In genomic region chr20:24166412-24166811, GRCh38 we compare ENCODE assay signal across 17 cellular contexts.
DNase-seq lines count a peak whose midpoint lies in the region; ATAC-seq and TF ChIP-seq lines count a peak whose summit lies in the region.
"Had no signal": no experiment of that assay in that cellular context is flagged by ENCODE, and none has a peak within 500 bp of the region (broad histone marks: within the 10 kb centered on the region; RNA-seq: fewer than 3 reads in every experiment).

No MANE protein-coding gene starts in this region.

- POLR2A ChIA-PET in HEK293 (lab: Yijun Ruan, JAX), result no interaction called here

- ATAC-seq in GM21737 (IDR thresholded peaks at IDR 0.05; ENCODE audit: unreplicated experiment) (no peak), heart left ventricle (no peak)

- no peaks in the 10 kb centered on the region for H3K4me1 Mint-ChIP-seq in T-helper 1 cell treated with Interleukin-12 subunit alpha and Interleukin-12 subunit beta and Interleukin-4 antibody, amounts not matched to agents 30 μg/mL and 1 μg/mL, for 36 hours (ENCODE audit: low read depth)
- peaks cover 30% of the 10 kb centered on the region for H3K4me1 Mint-ChIP-seq in endodermal cell
- H3K4me1 Mint-ChIP-seq: B cell; CD8-positive, alpha-beta memory T cell had no signal

- CTCF ChIA-PET in HEK293 (lab: Yijun Ruan, JAX), result interaction anchor here (0.8 kb wide), 1 partner anchor 16 kb away, joined by 4 read pairs; no protein-coding TSS in a partner anchor

- H3K27me3 Mint-ChIP-seq in T-helper 1 cell treated with Interleukin-12 subunit alpha and Interleukin-12 subunit beta and Interleukin-4 antibody, amounts not matched to agents 30 μg/mL and 1 μg/mL, for 36 hours (ENCODE audit: low read depth), result peaks cover 5% of the 10 kb centered on the region
- peaks cover 6% of the 10 kb centered on the region for H3K27me3 Mint-ChIP-seq in endodermal cell (ENCODE audit: insufficient read depth)
- H3K27me3 Mint-ChIP-seq: CD8-positive, alpha-beta memory T cell; IgD-negative memory B cell had no signal

- intact Hi-C loops in heart left ventricle (cut with DNase I), result loop anchor here in 2 of 10 donors (10.0 kb wide), 2 partner anchors 618 to 898 kb away; no protein-coding TSS in a partner anchor

- H3K9me3 Mint-ChIP-seq in T-helper 1 cell treated with Interleukin-12 subunit alpha and Interleukin-12 subunit beta and Interleukin-4 antibody, amounts not matched to agents 30 μg/mL and 1 μg/mL, for 36 hours, result no peaks in the 10 kb centered on the region
- peaks cover 2% of the 10 kb centered on the region for H3K9me3 Mint-ChIP-seq in endodermal cell

- H3K36me3 Mint-ChIP-seq in T-helper 1 cell treated with Interleukin-12 subunit alpha and Interleukin-12 subunit beta and Interleukin-4 antibody, amounts not matched to agents 30 μg/mL and 1 μg/mL, for 36 hours (ENCODE audit: low read depth), result no peaks in the 10 kb centered on the region
- H3K36me3 Mint-ChIP-seq in endodermal cell (ENCODE audit: low read depth), result no peaks in the 10 kb centered on the region
- H3K36me3 Mint-ChIP-seq: IgD-negative memory B cell had no signal

- peak overlapping the region; percentile 3 for H3K27ac Mint-ChIP-seq in T-helper 1 cell treated with Interleukin-12 subunit alpha and Interleukin-12 subunit beta and Interleukin-4 antibody, amounts not matched to agents 30 μg/mL and 1 μg/mL, for 36 hours
- peak overlapping the region; percentile 56 for H3K27ac Mint-ChIP-seq in endodermal cell
- H3K27ac Mint-ChIP-seq: B cell, IgD-negative memory B cell had no signal

- H3K9me3 ChIP-seq in HEK293 (ENCODE audit: control insufficient read depth, insufficient read depth, low read depth, low read length), result no peaks in the 10 kb centered on the region
- no peaks in the 10 kb centered on the region for H3K9me3 ChIP-seq in endodermal cell (ENCODE audit: control insufficient read depth, low read length)
- H3K9me3 ChIP-seq in heart left ventricle, result peaks cover 0 to 8% (median 0%) of the 10 kb centered on the region in 12 donors
- H3K9me3 ChIP-seq: Caco-2 had no signal

- H3K27me3 ChIP-seq in endodermal cell (ENCODE audit: control insufficient read depth, insufficient read depth, low read length, poor library complexity, severe bottlenecking) (no peaks in the 10 kb centered on the region), heart left ventricle (peaks cover 0 to 6% (median 0%) of the 10 kb centered on the region in 9 donors)

- 65 to 92% methylated on average over 2 to 3 of the region's 3 CpGs for WGBS in endodermal cell (ENCODE audit: insufficient coverage in 1 of 2, insufficient read length in 1 of 2), 2 experiments
- WGBS in heart left ventricle, 4 donors, result 62 to 83% (median 70%) methylated on average over 3 of the region's 3 CpGs

- no peak for TF ChIP-seq CTCF in HEK293 (tag by site-specific recombination; IDR thresholded peaks at IDR 0.05)
- TF ChIP-seq CTCF in endodermal cell (conservative IDR thresholded peaks at IDR 0.05), result no peak
- no peak for TF ChIP-seq CTCF in heart left ventricle (IDR thresholded peaks at IDR 0.05)

- no peak overlapping the region for H3K9ac ChIP-seq in endodermal cell (ENCODE audit: extremely low read depth, low read length, poor library complexity, severe bottlenecking)

- H3K4me1 ChIP-seq in HEK293 (ENCODE audit: control insufficient read depth, insufficient read depth, low read length) (no peaks in the 10 kb centered on the region), endodermal cell (ENCODE audit: control insufficient read depth, insufficient read depth, low read length) (peaks cover 11% of the 10 kb centered on the region), heart left ventricle (no peaks in the 10 kb centered on the region)
- H3K4me1 ChIP-seq: Caco-2 had no signal

- H3K36me3 ChIP-seq in HEK293 (ENCODE audit: control insufficient read depth in 2 of 2, insufficient read depth in 1 of 2, low read length in 2 of 2), result no peaks in the 10 kb centered on the region
- H3K36me3 ChIP-seq in endodermal cell (ENCODE audit: control insufficient read depth, insufficient read depth, low read length), result no peaks in the 10 kb centered on the region
- H3K36me3 ChIP-seq in heart left ventricle, result no peaks in the 10 kb centered on the region

- no peak for TF ChIP-seq POLR2A in heart left ventricle (IDR thresholded peaks at IDR 0.05)

- H3K4me3 ChIP-seq in HEK293 (ENCODE audit: low read depth, low read length), result no peak overlapping the region
- H3K4me3 ChIP-seq in endodermal cell (ENCODE audit: low read length), result no peak overlapping the region
- no peak overlapping the region for H3K4me3 ChIP-seq in heart left ventricle

- DNase-seq in T-helper 1 cell (no peak), endodermal cell (no peak), heart left ventricle (no peak)
- no peak for DNase-seq in activated CD4-positive, CD25-positive, alpha-beta regulatory T cell treated with anti-CD3 and anti-CD28 coated beads, Interleukin-2, amount 50 U/mL, for 72 hours
- DNase-seq: 8988T; ACHN; Caco-2; CD8-positive, alpha-beta memory T cell; DND-41; GDM1; H7; KG1 had no signal

- H3K4me3 Mint-ChIP-seq in T-helper 1 cell treated with Interleukin-12 subunit alpha and Interleukin-12 subunit beta and Interleukin-4 antibody, amounts not matched to agents 30 μg/mL and 1 μg/mL, for 36 hours, result no peak overlapping the region
- H3K4me3 Mint-ChIP-seq in endodermal cell, result no peak overlapping the region
- H3K4me3 Mint-ChIP-seq: B cell; CD8-positive, alpha-beta memory T cell; IgD-negative memory B cell had no signal

- H3K27ac ChIP-seq in HEK293 (ENCODE audit: extremely low read depth, low read depth, low read length) (no peak overlapping the region), endodermal cell (ENCODE audit: low read depth, low read length) (no peak overlapping the region), heart left ventricle (no peak overlapping the region)

TF ChIP-seq in HEK293, 187 proteins besides CTCF, POLR2A, EP300 and RAD21:
- TF ChIP-seq ZNF274 (IDR thresholded peaks at IDR 0.05; ENCODE audit: low read length) (no peak), ZNF274 (tag by site-specific recombination; IDR thresholded peaks at IDR 0.05; ENCODE audit: borderline replicate concordance) (no peak), ZIC2 (tag by site-specific recombination; IDR thresholded peaks at IDR 0.05) (peak; percentile 63)
